Comparison of ENCODE assay signal across 29 cellular contexts in genomic region chr22:37713761-37714160, GRCh38.
"Had no signal": no experiment of that assay in that cellular context is flagged by ENCODE, and none has a peak within 500 bp of the region (broad histone marks: within the 10 kb centered on the region; RNA-seq: fewer than 3 reads in every experiment).

No MANE protein-coding gene starts in this region.

- H3K27me3 Mint-ChIP-seq: naive thymus-derived CD8-positive, alpha-beta T cell; natural killer cell treated with Interleukin-12 subunit alpha and Interleukin-12 subunit beta and Interleukin-15 and Interleukin-18, amount 100 ng/mL, for 72 hours; progenitor cell of endocrine pancreas; stimulated activated naive B cell treated with anti-CD40 and anti-IgM and Interleukin-4, amounts not matched to agents 10 μg/mL and 1 μg/mL and 100 μg/mL, for 72 hours; stimulated activated naive CD8-positive, alpha-beta T cell treated with anti-CD3 and anti-CD28 coated beads, Interleukin-15, Interleukin-2, amounts not matched to agents 100 ng/mL and 50 ng/mL, for 24 hours had no signal

- H3K4me3 ChIP-seq: ovary, psoas muscle, right lobe of liver, sigmoid colon, stomach, thoracic aorta, thyroid gland, tibial nerve, upper lobe of left lung, vagina had no signal

- H3K9ac ChIP-seq: parathyroid adenoma had no signal

- H2AFZ ChIP-seq: parathyroid adenoma had no signal

- H3K4me3 Mint-ChIP-seq: naive thymus-derived CD8-positive, alpha-beta T cell; natural killer cell treated with Interleukin-12 subunit alpha and Interleukin-12 subunit beta and Interleukin-15 and Interleukin-18, amount 100 ng/mL, for 72 hours; nephron progenitor cell; neural crest cell; stimulated activated naive B cell treated with anti-CD40 and anti-IgM and Interleukin-4, amounts not matched to agents 10 μg/mL and 1 μg/mL and 100 μg/mL, for 72 hours; stimulated activated naive CD8-positive, alpha-beta T cell treated with anti-CD3 and anti-CD28 coated beads, Interleukin-15, Interleukin-2, amounts not matched to agents 100 ng/mL and 50 ng/mL, for 24 hours had no signal

- ATAC-seq: naive thymus-derived CD8-positive, alpha-beta T cell; right cardiac atrium; right lobe of liver; stimulated activated naive B cell treated with anti-CD40 and anti-IgM and Interleukin-4, amounts not matched to agents 10 μg/mL and 1 μg/mL and 100 μg/mL, for 72 hours had no signal

- H3K9me3 ChIP-seq: neutrophil, ovary, psoas muscle, right lobe of liver, sigmoid colon, stomach, thoracic aorta, thyroid gland, tibial nerve, upper lobe of left lung, vagina had no signal

- H3K36me3 ChIP-seq: ovary, right lobe of liver, sigmoid colon, stomach, thoracic aorta, thyroid gland, upper lobe of left lung, vagina had no signal

- DNase-seq: naive thymus-derived CD8-positive, alpha-beta T cell; nephron progenitor cell; nucleus accumbens; ovary; posterior cingulate gyrus; psoas muscle; right cardiac atrium; right lobe of liver; sigmoid colon; small intestine; stimulated activated CD4-positive, alpha-beta T cell treated with anti-CD3 and anti-CD28 coated beads, Interleukin-15, amount 100 ng/mL, for 24 hours; stimulated activated CD4-positive, alpha-beta T cell treated with anti-CD3 and anti-CD28 coated beads, Interleukin-2, amount 100 ng/mL, for 24 hours; stimulated activated CD4-positive, alpha-beta T cell treated with anti-CD3 and anti-CD28 coated beads, Interleukin-2, amount 100 ng/mL, for 48 hours; stimulated activated CD4-positive, alpha-beta T cell treated with anti-CD3 and anti-CD28 coated beads, Interleukin-4, amount 100 ng/mL, for 24 hours; stimulated activated naive B cell treated with anti-CD40 and anti-IgM and Interleukin-4, amounts not matched to agents 10 μg/mL and 1 μg/mL and 100 μg/mL, for 72 hours; stimulated activated naive CD4-positive, alpha-beta T cell treated with Interleukin-2 at 50 U/mL for 16 hours; stomach; thyroid gland; trophoblast cell; upper lobe of left lung had no signal

- H3K36me3 Mint-ChIP-seq: natural killer cell treated with Interleukin-12 subunit alpha and Interleukin-12 subunit beta and Interleukin-15 and Interleukin-18, amount 100 ng/mL, for 72 hours had no signal

- H3K4me1 Mint-ChIP-seq: naive thymus-derived CD8-positive, alpha-beta T cell; neural crest cell had no signal

- H3K27me3 ChIP-seq: neutrophil, ovary, right lobe of liver, sigmoid colon, stomach, thyroid gland, tibial nerve, upper lobe of left lung, vagina had no signal

- H3K79me2 ChIP-seq: parathyroid adenoma had no signal

- H3K4me1 ChIP-seq: parathyroid adenoma, psoas muscle, right lobe of liver, sigmoid colon, stomach, thyroid gland, tibial nerve, vagina had no signal

- H3K27ac ChIP-seq: neutrophil, ovary, parathyroid adenoma, psoas muscle, right lobe of liver, sigmoid colon, stomach, thoracic aorta, thyroid gland, tibial nerve, upper lobe of left lung, vagina had no signal

- H3K9me3 Mint-ChIP-seq: naive thymus-derived CD8-positive, alpha-beta T cell; natural killer cell treated with Interleukin-12 subunit alpha and Interleukin-12 subunit beta and Interleukin-15 and Interleukin-18, amount 100 ng/mL, for 72 hours; nephron progenitor cell; neural crest cell; stimulated activated naive B cell treated with anti-CD40 and anti-IgM and Interleukin-4, amounts not matched to agents 10 μg/mL and 1 μg/mL and 100 μg/mL, for 72 hours; stimulated activated naive CD8-positive, alpha-beta T cell treated with anti-CD3 and anti-CD28 coated beads, Interleukin-15, Interleukin-2, amounts not matched to agents 100 ng/mL and 50 ng/mL, for 24 hours had no signal

- H3K27ac Mint-ChIP-seq: naive thymus-derived CD8-positive, alpha-beta T cell; natural killer cell treated with Interleukin-12 subunit alpha and Interleukin-12 subunit beta and Interleukin-15 and Interleukin-18, amount 100 ng/mL, for 72 hours; nephron progenitor cell; progenitor cell of endocrine pancreas; stimulated activated naive B cell treated with anti-CD40 and anti-IgM and Interleukin-4, amounts not matched to agents 10 μg/mL and 1 μg/mL and 100 μg/mL, for 72 hours; stimulated activated naive CD8-positive, alpha-beta T cell treated with anti-CD3 and anti-CD28 coated beads, Interleukin-15, Interleukin-2, amounts not matched to agents 100 ng/mL and 50 ng/mL, for 24 hours had no signal
